25 cellular contexts compared by ENCODE assay signal in the genomic region with DNA sequence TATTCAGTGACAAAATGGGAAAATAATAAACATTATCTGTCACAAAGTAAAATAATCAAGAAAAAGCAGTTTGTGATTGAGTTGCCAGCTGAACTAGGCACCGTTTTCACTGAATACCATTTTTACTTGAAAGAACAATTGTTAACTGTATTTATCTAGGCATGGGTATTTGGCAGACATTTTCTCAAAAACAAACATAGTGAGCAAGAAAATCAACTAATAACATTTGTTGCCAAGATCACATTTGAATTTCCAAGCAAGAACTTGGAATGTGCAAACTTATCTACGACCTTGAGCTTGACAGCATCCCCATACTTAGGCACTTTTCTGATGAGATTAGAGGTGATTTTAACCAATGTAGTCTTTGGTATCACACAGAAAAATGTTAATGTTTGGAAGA. TPM values are rescaled to one million over a fixed set of nuclear protein-coding genes. Genes with fewer than 3 reads are reported as not detected.
A peak's percentile ranks its signal among the peaks of the same experiment; 100 is the strongest.
DNase-seq lines count a peak whose midpoint lies in the region.
"Had no signal": no experiment of that assay in that cellular context is flagged by ENCODE, and none has a peak within 500 bp of the region (broad histone marks: within the 10 kb centered on the region; RNA-seq: fewer than 3 reads in every experiment).

No MANE protein-coding gene starts in this region.

- POLR2A ChIA-PET in activated CD4-positive, alpha-beta T cell treated with anti-CD3 and anti-CD28 coated beads, Interleukin-2, amount 10 ng/mL, durations not matched to agents 7 days and 5 days (lab: Charles Lee) = no interaction called here

- peaks cover 7% of the 10 kb centered on the region for H3K9me3 Mint-ChIP-seq in activated CD4-positive, alpha-beta T cell treated with anti-CD3 and anti-CD28 coated beads, Interleukin-2, amount 10 ng/mL, durations not matched to agents 7 days and 5 days

- peak overlapping the region; percentile 68 for H3K27ac ChIP-seq in temporal lobe (ENCODE audit: low read depth, low read length)
- H3K27ac ChIP-seq: breast epithelium, psoas muscle had no signal

- CTCF ChIA-PET in activated CD4-positive, alpha-beta T cell treated with anti-CD3 and anti-CD28 coated beads, Interleukin-2, amount 10 ng/mL, durations not matched to agents 7 days and 5 days (lab: Charles Lee) = no interaction called here

- DNase-seq in NCI-H69 (lab: John Stamatoyannopoulos, UW) = peak; percentile 48
- peak; percentile 34 for DNase-seq in astrocyte of the hippocampus (ENCODE audit: low read depth, low spot score)
- DNase-seq in inferior parietal cortex (ENCODE audit: extremely low spot score) = peak; percentile 46
- no peak for DNase-seq in occipital lobe (lab: John Stamatoyannopoulos, UW)
- no peak for DNase-seq in activated CD4-positive, alpha-beta T cell treated with anti-CD3 and anti-CD28 coated beads, Interleukin-2, amount 10 ng/mL, durations not matched to agents 7 days and 5 days
- no peak for DNase-seq in glomerular visceral epithelial cell (ENCODE audit: extremely low spot score)
- DNase-seq: activated CD4-positive, alpha-beta memory T cell treated with anti-CD3 and anti-CD28 coated beads, Interleukin-2, amount 10 ng/mL, durations not matched to agents 7 days and 5 days; activated CD8-positive, alpha-beta memory T cell treated with anti-CD3 and anti-CD28 coated beads, Interleukin-2, amount 50 U/mL, for 48 hours; activated naive CD4-positive, alpha-beta T cell treated with anti-CD3 and anti-CD28 coated beads for 36 hours; C1 segment of cervical spinal cord; effector memory CD4-positive, alpha-beta T cell; H9; islet precursor cell; naive B cell; NCI-H2081 treated with DMSO at 0.1 percent for 48 hours; NCI-H2227 treated with DMSO at 0.1 percent for 48 hours; psoas muscle; stimulated activated CD4-positive, alpha-beta T cell treated with anti-CD3 and anti-CD28 coated beads, Interleukin-4, amount 100 ng/mL, for 24 hours; T-helper 1 cell; trophoblast cell had no signal

- peaks cover 72% of the 10 kb centered on the region for H3K36me3 Mint-ChIP-seq in activated CD4-positive, alpha-beta T cell treated with anti-CD3 and anti-CD28 coated beads, Interleukin-2, amount 10 ng/mL, durations not matched to agents 7 days and 5 days (ENCODE audit: low read depth)

- peaks cover 10% of the 10 kb centered on the region for H3K4me1 Mint-ChIP-seq in activated CD4-positive, alpha-beta T cell treated with anti-CD3 and anti-CD28 coated beads, Interleukin-2, amount 10 ng/mL, durations not matched to agents 7 days and 5 days
- H3K4me1 Mint-ChIP-seq: H9 had no signal

- H3K27ac Mint-ChIP-seq in activated CD4-positive, alpha-beta T cell treated with anti-CD3 and anti-CD28 coated beads, Interleukin-2, amount 10 ng/mL, durations not matched to agents 7 days and 5 days = no peak overlapping the region
- H3K27ac Mint-ChIP-seq: activated CD4-positive, alpha-beta memory T cell treated with anti-CD3 and anti-CD28 coated beads, Interleukin-2, amount 10 ng/mL, durations not matched to agents 7 days and 5 days; activated naive CD4-positive, alpha-beta T cell treated with anti-CD3 and anti-CD28 coated beads for 36 hours; H9 had no signal

- no peaks in the 10 kb centered on the region for H3K27me3 Mint-ChIP-seq in activated CD4-positive, alpha-beta T cell treated with anti-CD3 and anti-CD28 coated beads, Interleukin-2, amount 10 ng/mL, durations not matched to agents 7 days and 5 days
- H3K27me3 Mint-ChIP-seq: activated CD4-positive, alpha-beta memory T cell treated with anti-CD3 and anti-CD28 coated beads, Interleukin-2, amount 10 ng/mL, durations not matched to agents 7 days and 5 days; naive B cell had no signal

- no peak overlapping the region for H3K4me3 Mint-ChIP-seq in activated CD4-positive, alpha-beta T cell treated with anti-CD3 and anti-CD28 coated beads, Interleukin-2, amount 10 ng/mL, durations not matched to agents 7 days and 5 days
- H3K4me3 Mint-ChIP-seq: activated CD4-positive, alpha-beta memory T cell treated with anti-CD3 and anti-CD28 coated beads, Interleukin-2, amount 10 ng/mL, durations not matched to agents 7 days and 5 days; activated naive CD4-positive, alpha-beta T cell treated with anti-CD3 and anti-CD28 coated beads for 36 hours; H9; naive B cell had no signal

RNA-seq across cellular contexts. Expression of a gene that starts 16.7 kb away (rescaled TPM):
- total RNA-seq in temporal lobe (37.6 TPM), occipital lobe (68.0 TPM)
- 10 to 100 TPM; 72.6 to 82.6 TPM for total RNA-seq in activated CD4-positive, alpha-beta T cell treated with anti-CD3 and anti-CD28 coated beads, Interleukin-2, amount 10 ng/mL, durations not matched to agents 7 days and 5 days

RNA-seq across cellular contexts. Expression of a gene that starts 59.9 kb away (rescaled TPM):
- total RNA-seq in temporal lobe (not detected), occipital lobe (not detected)
- 1 to 10 TPM in 1 of 2 experiments, under 1 TPM in 1; 0.89 to 1.2 TPM for total RNA-seq in activated CD4-positive, alpha-beta T cell treated with anti-CD3 and anti-CD28 coated beads, Interleukin-2, amount 10 ng/mL, durations not matched to agents 7 days and 5 days
- total RNA-seq: breast epithelium, epithelial cell of proximal tubule, G401, H9, psoas muscle, SK-MEL-5 had no signal

Comparison
In these comparisons a context has a peak if more than half of its experiments do, and no peak if none do; other contexts are left out.
1. DNase-seq: peak in NCI-H69 (single experiment), astrocyte of the hippocampus (single experiment) and inferior parietal cortex (single experiment); none in occipital lobe (single experiment), activated CD4-positive, alpha-beta T cell treated with anti-CD3 and anti-CD28 coated beads, Interleukin-2, amount 10 ng/mL, durations not matched to agents 7 days and 5 days (single experiment) and glomerular visceral epithelial cell (single experiment).